19 cellular contexts compared by ENCODE assay signal in genomic region chr19:14629557-14629956, GRCh38. TPM values are rescaled to one million over a fixed set of nuclear protein-coding genes. Genes with fewer than 3 reads are reported as not detected.
DNase-seq lines count a peak whose midpoint lies in the region; ATAC-seq, FAIRE-seq and TF ChIP-seq lines count a peak whose summit lies in the region.
"Had no signal": no experiment of that assay in that cellular context is flagged by ENCODE, and none has a peak within 500 bp of the region (broad histone marks: within the 10 kb centered on the region; RNA-seq: fewer than 3 reads in every experiment).

No MANE protein-coding gene starts in this region.

- POLR2A ChIA-PET in HepG2 (lab: Yijun Ruan, JAX), result no interaction called here
- POLR2A ChIA-PET in CD8-positive, alpha-beta T cell (lab: Charles Lee), result no interaction called here

- H3K27ac ChIP-seq in HepG2 (ENCODE audit: extremely low read length, insufficient read depth, low read length), result no peak overlapping the region
- no peak overlapping the region for H3K27ac ChIP-seq in right lobe of liver
- H3K27ac ChIP-seq in CD8-positive, alpha-beta T cell (ENCODE audit: low read depth, low read length), result no peak overlapping the region

- no peak overlapping the region for H3K9ac ChIP-seq in HepG2 (ENCODE audit: insufficient read depth, low read depth, low read length)

- no peaks in the 10 kb centered on the region for H3K36me3 Mint-ChIP-seq in T-helper 17 cell (ENCODE audit: low read depth)
- H3K36me3 Mint-ChIP-seq in CD8-positive, alpha-beta T cell, result no peaks in the 10 kb centered on the region
- H3K36me3 Mint-ChIP-seq: CD4-positive, alpha-beta memory T cell had no signal

- no peaks in the 10 kb centered on the region for H3K4me1 Mint-ChIP-seq in T-helper 17 cell
- H3K4me1 Mint-ChIP-seq in CD8-positive, alpha-beta T cell (ENCODE audit: low read depth), result no peaks in the 10 kb centered on the region

- H4K20me1 ChIP-seq in HepG2 (ENCODE audit: insufficient read depth, low read length), result no peaks in the 10 kb centered on the region

- H3K4me2 ChIP-seq in HepG2 (ENCODE audit: low read depth, low read length), result no peak overlapping the region

- H3K27me3 Mint-ChIP-seq in T-helper 17 cell, result no peaks in the 10 kb centered on the region
- H3K27me3 Mint-ChIP-seq in CD8-positive, alpha-beta T cell (ENCODE audit: low read depth), result peaks cover 2% of the 10 kb centered on the region

- TF ChIP-seq EP300 in HepG2 (IDR thresholded peaks at IDR 0.05; ENCODE audit: low read depth in 2 of 2, low read length in 2 of 2) (no peak), HepG2 (CRISPR knock-in tag; IDR thresholded peaks at IDR 0.05; ENCODE audit: borderline replicate concordance) (no peak)

- no peak for FAIRE-seq in HepG2 (lab: Jason Lieb, UNC)
- FAIRE-seq: GM12878, H54 had no signal

- DNase-seq in HepG2 (ENCODE audit: low spot score) (no peak), right lobe of liver (no peak), T-helper 17 cell (no peak), epithelial cell of esophagus (ENCODE audit: low read depth) (peak; percentile 4), kidney tubule cell (ENCODE audit: low spot score) (no peak)
- no peak for DNase-seq in CD8-positive, alpha-beta T cell
- DNase-seq: C1 segment of cervical spinal cord; Caco-2; CD4-positive, alpha-beta memory T cell; DMS153; EL; GDM1; GOT3 had no signal

- H3K4me1 ChIP-seq in HepG2 (ENCODE audit: insufficient read depth, low read length), result no peaks in the 10 kb centered on the region
- no peaks in the 10 kb centered on the region for H3K4me1 ChIP-seq in right lobe of liver
- H3K4me1 ChIP-seq in CD8-positive, alpha-beta T cell (ENCODE audit: insufficient read depth, low read length), result no peaks in the 10 kb centered on the region
- H3K4me1 ChIP-seq: Caco-2, HAP-1 had no signal

- H2AFZ ChIP-seq in HepG2 (ENCODE audit: low read length), result no peak overlapping the region

- CTCF ChIA-PET in HepG2 (lab: Yijun Ruan, JAX; ENCODE audit: low intra/inter-chr PET ratio, low total read pairs), result no interaction called here
- CTCF ChIA-PET in CD8-positive, alpha-beta T cell (lab: Charles Lee), result no interaction called here

- peak overlapping the region; percentile 27 for H3K27ac Mint-ChIP-seq in T-helper 17 cell
- H3K27ac Mint-ChIP-seq in CD8-positive, alpha-beta T cell, result no peak overlapping the region
- H3K27ac Mint-ChIP-seq: CD4-positive, alpha-beta memory T cell had no signal

- TF ChIP-seq POLR2A in HepG2 (IDR thresholded peaks at IDR 0.05; ENCODE audit: insufficient read depth in 1 of 2, low read depth in 2 of 2, low read length in 2 of 2) (no peak), right lobe of liver (IDR thresholded peaks at IDR 0.05) (no peak)

- no peak overlapping the region for H3K4me3 Mint-ChIP-seq in T-helper 17 cell
- H3K4me3 Mint-ChIP-seq in CD8-positive, alpha-beta T cell, result no peak overlapping the region
- H3K4me3 Mint-ChIP-seq: CD4-positive, alpha-beta memory T cell had no signal

- no peaks in the 10 kb centered on the region for H3K9me3 ChIP-seq in HepG2 (ENCODE audit: low read length)
- no peaks in the 10 kb centered on the region for H3K9me3 ChIP-seq in right lobe of liver
- no peaks in the 10 kb centered on the region for H3K9me3 ChIP-seq in T-helper 17 cell (ENCODE audit: control insufficient read depth, low read length, poor library complexity, severe bottlenecking)
- no peaks in the 10 kb centered on the region for H3K9me3 ChIP-seq in CD8-positive, alpha-beta T cell (ENCODE audit: low read length)
- H3K9me3 ChIP-seq: Caco-2, HAP-1 had no signal

- no peak for ATAC-seq in HepG2
- ATAC-seq in right lobe of liver, result no peak
- no peak for ATAC-seq in T-helper 17 cell
- no peak for ATAC-seq in CD8-positive, alpha-beta T cell
- ATAC-seq: GM12878 had no signal

- H3K36me3 ChIP-seq in HepG2 (replicated peaks in 1 of 2; ENCODE audit: control insufficient read depth in 1 of 2, insufficient read depth in 2 of 2, low read length in 2 of 2) (no peaks in the 10 kb centered on the region), right lobe of liver (no peaks in the 10 kb centered on the region)
- no peaks in the 10 kb centered on the region for H3K36me3 ChIP-seq in CD8-positive, alpha-beta T cell (ENCODE audit: insufficient read depth, low read length)
- H3K36me3 ChIP-seq: HAP-1 had no signal

- no peaks in the 10 kb centered on the region for H3K9me3 Mint-ChIP-seq in CD8-positive, alpha-beta T cell

- TF ChIP-seq CTCF in HepG2 (CRISPR knock-in tag; IDR thresholded peaks at IDR 0.05) (no peak), right lobe of liver (IDR thresholded peaks at IDR 0.05) (no peak), epithelial cell of esophagus (IDR thresholded peaks at IDR 0.05; ENCODE audit: insufficient read depth, low read depth, low read length, missing control alignments) (no peak)
- no peak for TF ChIP-seq CTCF in CD8-positive, alpha-beta T cell (IDR thresholded peaks at IDR 0.05)

- WGBS in HepG2 (ENCODE audit: low lambda C conversion rate), result 30% methylated on average over 1 of the region's 1 CpG
- 55% methylated on average over 1 of the region's 1 CpG for WGBS in right lobe of liver (ENCODE audit: insufficient coverage, low coverage, low lambda C conversion rate, missing lambda C conversion rate)

- in situ Hi-C loops in HepG2 (cut with HindIII; ENCODE audit: extremely low pct_ligation_motif_present, low pct_unique_long_range_greater_than_20kb), result no loop called here

- no TSS peak for BruUV-seq in HepG2 (replicated peaks; lab: Mats Ljungman, UMichigan)

- H3K79me2 ChIP-seq in HepG2 (ENCODE audit: insufficient read depth, low read length), result no peaks in the 10 kb centered on the region

- H3K27me3 ChIP-seq in HepG2 (ENCODE audit: control insufficient read depth in 1 of 2, insufficient read depth in 2 of 2, low read length in 2 of 2) (no peaks in the 10 kb centered on the region; a peak in 2 of 5 replicates), right lobe of liver (no peaks in the 10 kb centered on the region)
- no peaks in the 10 kb centered on the region for H3K27me3 ChIP-seq in CD8-positive, alpha-beta T cell (ENCODE audit: insufficient read depth, low read length)

- intact Hi-C loops in HepG2 (cut with micrococcal nuclease; ENCODE audit: unreplicated experiment) (no loop called here), right lobe of liver (cut with DNase I) (no loop called here)
- intact Hi-C loops in CD8-positive, alpha-beta T cell (cut with DNase I, micrococcal nuclease), result no loop called here

- H3K4me3 ChIP-seq in HepG2 (replicated peaks in 1 of 3; ENCODE audit: insufficient read depth in 1 of 3, low read depth in 2 of 3, low read length in 3 of 3), result no peak overlapping the region
- H3K4me3 ChIP-seq in right lobe of liver, result no peak overlapping the region
- H3K4me3 ChIP-seq in epithelial cell of esophagus (ENCODE audit: low read length), result no peak overlapping the region
- no peak overlapping the region for H3K4me3 ChIP-seq in CD8-positive, alpha-beta T cell (ENCODE audit: low read depth, low read length)
- H3K4me3 ChIP-seq: GM12878, HAP-1 had no signal

- TF ChIP-seq RAD21 in HepG2 (CRISPR knock-in tag; IDR thresholded peaks at IDR 0.05), result no peak

RNA-seq across cellular contexts. Expression of gene ADGRE3, which starts 45.1 kb away (rescaled TPM):
- total RNA-seq in HepG2 (2016; rRNA removed; fragmentation: Illumina TruSeq; extraction: Trizol) (not detected in 2 replicates), right lobe of liver (under 1 TPM in 4 of 6 experiments, not detected in 2; 0.09 to 0.53 (median 0.24) TPM), T-helper 17 cell (under 1 TPM in 1 of 2 donors, not detected in 1; 0.15 TPM)
- total RNA-seq in HepG2 (2016; cell fraction: cytosol; rRNA removed; fragmentation: Illumina TruSeq; extraction: Trizol; ENCODE audit: low read depth), result not detected in 2 replicates
- not detected in 2 replicates for total RNA-seq in HepG2 (2016; cell fraction: insoluble cytoplasmic fraction; rRNA removed; fragmentation: Illumina TruSeq; extraction: Trizol)
- not detected in 2 replicates for total RNA-seq in HepG2 (2016; cell fraction: membrane; rRNA removed; fragmentation: Illumina TruSeq; extraction: Trizol)
- total RNA-seq in HepG2 (2016; cell fraction: nucleus; rRNA removed; fragmentation: Illumina TruSeq; extraction: Trizol), result not detected in 2 replicates
- polyA plus RNA-seq in HepG2 (2011; rRNA removed), result not detected in 2 replicates
- polyA plus RNA-seq in HepG2 (2011; cell fraction: cytosol; rRNA removed), result not detected in 2 replicates
- not detected in 2 replicates for polyA plus RNA-seq in HepG2 (2011; cell fraction: nucleus; rRNA removed)
- not detected in 2 replicates for polyA plus RNA-seq in HepG2 (2012)
- polyA plus RNA-seq in HepG2 (2016; cell fraction: cytosol; fragmentation: Illumina TruSeq; extraction: Trizol; ENCODE audit: low read depth), result not detected in 2 replicates
- not detected in 2 replicates for polyA plus RNA-seq in HepG2 (2016; cell fraction: insoluble cytoplasmic fraction; fragmentation: Illumina TruSeq; extraction: Trizol; ENCODE audit: low read depth)
- not detected in 2 replicates for polyA plus RNA-seq in HepG2 (2016; cell fraction: membrane; fragmentation: Illumina TruSeq; extraction: Trizol; ENCODE audit: low read depth)
- not detected in 2 replicates for polyA plus RNA-seq in HepG2 (2016; cell fraction: nucleus; fragmentation: Illumina TruSeq; extraction: Trizol; ENCODE audit: insufficient read depth, low read depth)
- polyA minus RNA-seq in HepG2 (2011; rRNA and poly(A)+ RNA removed; ENCODE audit: low replicate concordance), result not detected in 2 replicates
- not detected in 2 replicates for polyA minus RNA-seq in HepG2 (2011; cell fraction: cytosol; rRNA and poly(A)+ RNA removed)
- polyA minus RNA-seq in HepG2 (2011; cell fraction: nucleus; rRNA and poly(A)+ RNA removed), result not detected in 2 replicates
- not detected for total RNA-seq in CD8-positive, alpha-beta T cell
- total RNA-seq: A172; A673; Caco-2; CD4-positive, alpha-beta memory T cell; GM12878 had no signal
- polyA plus RNA-seq: BJ; CD4-positive, alpha-beta memory T cell had no signal

RNA-seq across cellular contexts. Expression of gene CLEC17A, which starts 46.7 kb away (rescaled TPM):
- not detected in 2 replicates for total RNA-seq in HepG2 (2016; rRNA removed; fragmentation: Illumina TruSeq; extraction: Trizol)
- not detected in 2 replicates for total RNA-seq in HepG2 (2016; cell fraction: cytosol; rRNA removed; fragmentation: Illumina TruSeq; extraction: Trizol; ENCODE audit: low read depth)
- total RNA-seq in HepG2 (2016; cell fraction: insoluble cytoplasmic fraction; rRNA removed; fragmentation: Illumina TruSeq; extraction: Trizol), result not detected in 2 replicates
- total RNA-seq in HepG2 (2016; cell fraction: membrane; rRNA removed; fragmentation: Illumina TruSeq; extraction: Trizol), result not detected in 2 replicates
- total RNA-seq in HepG2 (2016; cell fraction: nucleus; rRNA removed; fragmentation: Illumina TruSeq; extraction: Trizol), result not detected in 2 replicates
- polyA plus RNA-seq in HepG2 (2011; rRNA removed), result not detected in 2 replicates
- not detected in 2 replicates for polyA plus RNA-seq in HepG2 (2011; cell fraction: cytosol; rRNA removed)
- not detected in 2 replicates for polyA plus RNA-seq in HepG2 (2011; cell fraction: nucleus; rRNA removed)
- polyA plus RNA-seq in HepG2 (2012), result not detected in 2 replicates
- polyA plus RNA-seq in HepG2 (2016; cell fraction: cytosol; fragmentation: Illumina TruSeq; extraction: Trizol; ENCODE audit: low read depth), result not detected in 2 replicates
- polyA plus RNA-seq in HepG2 (2016; cell fraction: insoluble cytoplasmic fraction; fragmentation: Illumina TruSeq; extraction: Trizol; ENCODE audit: low read depth), result not detected in 2 replicates
- not detected in 2 replicates for polyA plus RNA-seq in HepG2 (2016; cell fraction: membrane; fragmentation: Illumina TruSeq; extraction: Trizol; ENCODE audit: low read depth)
- not detected in 2 replicates for polyA plus RNA-seq in HepG2 (2016; cell fraction: nucleus; fragmentation: Illumina TruSeq; extraction: Trizol; ENCODE audit: insufficient read depth, low read depth)
- 0.33 TPM in 1 of 2 replicates, not detected in the other for polyA minus RNA-seq in HepG2 (2011; rRNA and poly(A)+ RNA removed; ENCODE audit: low replicate concordance)
- polyA minus RNA-seq in HepG2 (2011; cell fraction: cytosol; rRNA and poly(A)+ RNA removed), result not detected in 2 replicates
- polyA minus RNA-seq in HepG2 (2011; cell fraction: nucleus; rRNA and poly(A)+ RNA removed), result not detected in 2 replicates
- not detected for total RNA-seq in right lobe of liver
- 1 to 10 TPM in 1 of 2 donors, under 1 TPM in 1; 0.34 to 2.4 TPM for total RNA-seq in T-helper 17 cell
- total RNA-seq in CD8-positive, alpha-beta T cell, result under 1 TPM in 1 of 2 experiments, not detected in 1; 0.35 TPM
- total RNA-seq: A172; A673; Caco-2; CD4-positive, alpha-beta memory T cell had no signal
- polyA plus RNA-seq: BJ had no signal

RNA-seq across cellular contexts. Expression of gene NDUFB7, which starts 57.7 kb away (rescaled TPM):
- total RNA-seq in HepG2 (2016; rRNA removed; fragmentation: Illumina TruSeq; extraction: Trizol), result 198 and 244 TPM in 2 replicates
- 82.1 and 95.0 TPM in 2 replicates for total RNA-seq in HepG2 (2016; cell fraction: cytosol; rRNA removed; fragmentation: Illumina TruSeq; extraction: Trizol; ENCODE audit: low read depth)
- 211 and 273 TPM in 2 replicates for total RNA-seq in HepG2 (2016; cell fraction: insoluble cytoplasmic fraction; rRNA removed; fragmentation: Illumina TruSeq; extraction: Trizol)
- total RNA-seq in HepG2 (2016; cell fraction: membrane; rRNA removed; fragmentation: Illumina TruSeq; extraction: Trizol), result 110 and 154 TPM in 2 replicates
- 70.6 and 78.7 TPM in 2 replicates for total RNA-seq in HepG2 (2016; cell fraction: nucleus; rRNA removed; fragmentation: Illumina TruSeq; extraction: Trizol)
- polyA plus RNA-seq in HepG2 (2011; rRNA removed), result 156 and 192 TPM in 2 replicates
- polyA plus RNA-seq in HepG2 (2011; cell fraction: cytosol; rRNA removed), result 190 and 437 TPM in 2 replicates
- 175 and 191 TPM in 2 replicates for polyA plus RNA-seq in HepG2 (2011; cell fraction: nucleus; rRNA removed)
- polyA plus RNA-seq in HepG2 (2012), result 61.7 and 64.5 TPM in 2 replicates
- 81.2 and 92.7 TPM in 2 replicates for polyA plus RNA-seq in HepG2 (2016; cell fraction: cytosol; fragmentation: Illumina TruSeq; extraction: Trizol; ENCODE audit: low read depth)
- 241 and 259 TPM in 2 replicates for polyA plus RNA-seq in HepG2 (2016; cell fraction: insoluble cytoplasmic fraction; fragmentation: Illumina TruSeq; extraction: Trizol; ENCODE audit: low read depth)
- 104 and 120 TPM in 2 replicates for polyA plus RNA-seq in HepG2 (2016; cell fraction: membrane; fragmentation: Illumina TruSeq; extraction: Trizol; ENCODE audit: low read depth)
- polyA plus RNA-seq in HepG2 (2016; cell fraction: nucleus; fragmentation: Illumina TruSeq; extraction: Trizol; ENCODE audit: insufficient read depth, low read depth), result 132 and 145 TPM in 2 replicates
- 70.0 and 85.2 TPM in 2 replicates for polyA minus RNA-seq in HepG2 (2011; rRNA and poly(A)+ RNA removed; ENCODE audit: low replicate concordance)
- polyA minus RNA-seq in HepG2 (2011; cell fraction: cytosol; rRNA and poly(A)+ RNA removed), result 35.3 and 38.9 TPM in 2 replicates
- polyA minus RNA-seq in HepG2 (2011; cell fraction: nucleus; rRNA and poly(A)+ RNA removed), result 12.1 and 13.1 TPM in 2 replicates
- total RNA-seq in right lobe of liver, result 100 to 1,000 TPM in 4 of 6 experiments, 10 to 100 TPM in 2; 81.7 to 275 (median 112) TPM
- total RNA-seq in T-helper 17 cell, result 10 to 100 TPM; 60.7 to 62.5 TPM
- 10 to 100 TPM; 27.8 to 34.3 TPM for total RNA-seq in CD8-positive, alpha-beta T cell
